In the genomic region with DNA sequence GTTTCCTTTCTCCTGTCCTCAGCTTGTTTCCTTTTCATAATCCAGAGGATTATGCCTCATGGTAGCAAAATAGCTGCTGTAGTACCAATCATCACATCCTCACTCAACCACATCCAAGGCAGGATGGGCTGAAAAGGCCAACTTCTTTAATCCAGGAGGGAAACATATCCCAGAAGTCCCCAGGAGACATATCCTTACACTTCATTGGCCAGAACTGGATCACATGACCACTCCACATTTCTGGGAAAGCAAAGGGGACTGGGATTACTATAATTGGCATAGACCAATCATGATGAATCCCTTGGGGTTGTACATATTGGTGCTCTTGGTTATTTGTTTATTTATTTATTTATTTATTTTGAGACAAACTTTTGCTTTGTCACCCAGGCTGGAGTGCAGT, we compare ENCODE assay signal across 8 cellular contexts. TPM values are rescaled to one million over a fixed set of nuclear protein-coding genes. Genes with fewer than 3 reads are reported as not detected.
"Had no signal": no experiment of that assay in that cellular context is flagged by ENCODE, and none has a peak within 500 bp of the region (broad histone marks: within the 10 kb centered on the region; RNA-seq: fewer than 3 reads in every experiment).

No MANE protein-coding gene starts in this region.

- ATAC-seq: GM23338, HepG2 had no signal

- H3K27ac Mint-ChIP-seq: GM23338, H9, HFFc6, IgD-negative memory B cell had no signal

- H3K9me3 Mint-ChIP-seq: GM23338, H9, HFFc6, IgD-negative memory B cell had no signal

- H3K27me3 Mint-ChIP-seq: IgD-negative memory B cell had no signal

- H3K4me3 Mint-ChIP-seq: GM23338, H9, HFFc6, IgD-negative memory B cell had no signal

- H3K27ac ChIP-seq: HL-60 had no signal

- H3K4me3 ChIP-seq: GM23338 had no signal

- DNase-seq: H9, HCEC 1CT, HFFc6, KBM-7 had no signal

RNA-seq across cellular contexts. Expression of gene LYPD6B, which starts 54.0 kb away (rescaled TPM):
- total RNA-seq: HepG2 had no signal
